9 cellular contexts compared by ENCODE assay signal in the genomic region with DNA sequence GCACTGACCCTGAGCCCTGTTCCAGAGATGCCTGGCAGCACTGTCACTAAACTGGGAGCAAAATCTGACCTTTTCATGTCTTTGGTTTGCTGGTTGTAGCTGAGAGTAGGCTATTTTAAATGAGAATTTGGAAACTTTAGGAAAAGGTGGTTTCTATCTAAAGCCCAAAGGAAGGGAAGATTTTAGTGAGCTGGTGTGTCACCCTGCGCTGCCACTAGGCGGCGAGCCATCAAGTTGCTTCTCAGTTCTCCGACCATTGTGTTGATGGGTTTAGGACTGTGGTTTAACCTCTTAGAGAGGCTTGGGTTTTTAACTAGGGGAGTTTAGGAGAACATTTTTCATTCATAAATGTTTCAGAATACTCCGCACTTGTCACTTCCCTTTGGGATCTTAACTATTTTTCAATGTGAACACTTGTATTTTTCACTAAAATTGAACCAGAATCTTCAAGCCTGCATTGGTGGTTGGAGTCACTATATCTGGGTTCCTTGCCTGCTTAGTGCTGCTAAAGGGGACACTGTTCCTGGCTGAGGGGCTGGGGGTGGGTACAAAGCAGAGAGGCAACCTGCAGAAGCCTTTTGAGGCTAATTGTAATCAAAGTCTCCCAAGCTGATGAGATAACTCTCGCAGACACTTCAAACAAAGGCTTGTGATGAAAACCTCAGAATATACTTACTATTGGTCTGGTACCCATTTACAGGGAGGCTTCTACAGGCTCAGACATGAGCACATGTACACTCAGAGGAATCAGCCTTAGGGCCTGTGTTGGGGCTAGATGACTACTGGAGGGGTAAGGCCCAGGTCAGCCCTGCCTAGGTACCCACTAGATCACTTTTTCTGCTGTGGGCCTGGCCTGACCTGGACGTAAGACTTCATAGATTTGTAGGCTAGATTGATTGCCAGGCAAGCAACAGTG. TPM values are rescaled to one million over a fixed set of nuclear protein-coding genes. Genes with fewer than 3 reads are reported as not detected.
DNase-seq lines count a peak whose midpoint lies in the region; ATAC-seq and TF ChIP-seq lines count a peak whose summit lies in the region.
"Had no signal": no experiment of that assay in that cellular context is flagged by ENCODE, and none has a peak within 500 bp of the region (broad histone marks: within the 10 kb centered on the region; RNA-seq: fewer than 3 reads in every experiment).

No MANE protein-coding gene starts in this region.

- no peak for ATAC-seq in activated T-cell treated with anti-CD3 and anti-CD28 coated beads, Interleukin-2, amount 50 U/mL, for 72 hours (replicated peaks in 1 of 2)
- no peak for ATAC-seq in activated T-cell treated with anti-CD3 and anti-CD28 coated beads, Interleukin-2, amount 50 U/mL, for 4 hours
- ATAC-seq in stimulated activated effector memory CD8-positive, alpha-beta T cell treated with anti-CD3 and anti-CD28 coated beads, Interleukin-12 subunit alpha, Interleukin-12 subunit beta, amount 100 ng/mL, for 72 hours, result no peak
- ATAC-seq: activated naive CD4-positive, alpha-beta T cell treated with anti-CD3 and anti-CD28 coated beads, Interleukin-2, amount 50 U/mL, for 72 hours had no signal

- peak overlapping the region; percentile 14 for H3K27ac Mint-ChIP-seq in activated T-cell treated with anti-CD3 and anti-CD28 coated beads, Interleukin-2, amount 50 U/mL, for 72 hours
- H3K27ac Mint-ChIP-seq in stimulated activated effector memory CD8-positive, alpha-beta T cell treated with anti-CD3 and anti-CD28 coated beads, Interleukin-12 subunit alpha, Interleukin-12 subunit beta, amount 100 ng/mL, for 72 hours, result peak overlapping the region; percentile 68

- peak in 1 of 2 donors; percentile 28 for DNase-seq in activated T-cell treated with anti-CD3 and anti-CD28 coated beads, Interleukin-2, amount 50 U/mL, for 72 hours
- no peak for DNase-seq in activated T-cell treated with anti-CD3 and anti-CD28 coated beads, Interleukin-2, amount 50 U/mL, for 4 hours
- DNase-seq in RPMI8226, result peak; percentile 36
- DNase-seq in fibroblast of the aortic adventitia (ENCODE audit: low read depth), result peak; percentile 19
- DNase-seq in stimulated activated effector memory CD8-positive, alpha-beta T cell treated with anti-CD3 and anti-CD28 coated beads, Interleukin-12 subunit alpha, Interleukin-12 subunit beta, amount 100 ng/mL, for 72 hours (ENCODE audit: low spot score in 2 of 2), result no peak
- DNase-seq in pons (ENCODE audit: low spot score), result no peak
- DNase-seq in activated CD8-positive, alpha-beta memory T cell treated with anti-CD3 and anti-CD28 coated beads, Interleukin-2, amount 50 U/mL, for 48 hours, result no peak
- no peak for DNase-seq in GM19240 (ENCODE audit: insufficient read length, low spot score)

- H3K9me3 Mint-ChIP-seq in activated T-cell treated with anti-CD3 and anti-CD28 coated beads, Interleukin-2, amount 50 U/mL, for 72 hours, result no peaks in the 10 kb centered on the region
- no peaks in the 10 kb centered on the region for H3K9me3 Mint-ChIP-seq in activated T-cell treated with anti-CD3 and anti-CD28 coated beads, Interleukin-2, amount 50 U/mL, for 4 hours
- no peaks in the 10 kb centered on the region for H3K9me3 Mint-ChIP-seq in stimulated activated effector memory CD8-positive, alpha-beta T cell treated with anti-CD3 and anti-CD28 coated beads, Interleukin-12 subunit alpha, Interleukin-12 subunit beta, amount 100 ng/mL, for 72 hours
- H3K9me3 Mint-ChIP-seq: activated naive CD4-positive, alpha-beta T cell treated with anti-CD3 and anti-CD28 coated beads, Interleukin-2, amount 50 U/mL, for 72 hours had no signal

- peaks cover 91% of the 10 kb centered on the region for H3K4me1 Mint-ChIP-seq in activated T-cell treated with anti-CD3 and anti-CD28 coated beads, Interleukin-2, amount 50 U/mL, for 72 hours (ENCODE audit: low read depth)
- peaks cover 60% of the 10 kb centered on the region for H3K4me1 Mint-ChIP-seq in activated T-cell treated with anti-CD3 and anti-CD28 coated beads, Interleukin-2, amount 50 U/mL, for 4 hours (ENCODE audit: low read depth)
- peaks cover 48% of the 10 kb centered on the region for H3K4me1 Mint-ChIP-seq in stimulated activated effector memory CD8-positive, alpha-beta T cell treated with anti-CD3 and anti-CD28 coated beads, Interleukin-12 subunit alpha, Interleukin-12 subunit beta, amount 100 ng/mL, for 72 hours

- peak; percentile 75 for TF ChIP-seq CTCF in fibroblast of the aortic adventitia (IDR thresholded peaks at IDR 0.05; ENCODE audit: insufficient read depth, low read length)

- no peak overlapping the region for H3K4me3 ChIP-seq in fibroblast of the aortic adventitia (ENCODE audit: low read depth, low read length)

- H3K4me3 Mint-ChIP-seq in activated T-cell treated with anti-CD3 and anti-CD28 coated beads, Interleukin-2, amount 50 U/mL, for 72 hours, result no peak overlapping the region
- H3K4me3 Mint-ChIP-seq in activated T-cell treated with anti-CD3 and anti-CD28 coated beads, Interleukin-2, amount 50 U/mL, for 4 hours, result no peak overlapping the region
- no peak overlapping the region for H3K4me3 Mint-ChIP-seq in stimulated activated effector memory CD8-positive, alpha-beta T cell treated with anti-CD3 and anti-CD28 coated beads, Interleukin-12 subunit alpha, Interleukin-12 subunit beta, amount 100 ng/mL, for 72 hours

- H3K36me3 Mint-ChIP-seq in activated T-cell treated with anti-CD3 and anti-CD28 coated beads, Interleukin-2, amount 50 U/mL, for 72 hours (ENCODE audit: insufficient read depth in 2 of 2), result peaks cover 0 to 25% of the 10 kb centered on the region in 2 donors
- H3K36me3 Mint-ChIP-seq in activated T-cell treated with anti-CD3 and anti-CD28 coated beads, Interleukin-2, amount 50 U/mL, for 4 hours (ENCODE audit: insufficient read depth), result peaks cover 44% of the 10 kb centered on the region
- H3K36me3 Mint-ChIP-seq in stimulated activated effector memory CD8-positive, alpha-beta T cell treated with anti-CD3 and anti-CD28 coated beads, Interleukin-12 subunit alpha, Interleukin-12 subunit beta, amount 100 ng/mL, for 72 hours, result peaks cover 79% of the 10 kb centered on the region

- H3K27me3 Mint-ChIP-seq in activated T-cell treated with anti-CD3 and anti-CD28 coated beads, Interleukin-2, amount 50 U/mL, for 72 hours (ENCODE audit: low read depth), result no peaks in the 10 kb centered on the region
- no peaks in the 10 kb centered on the region for H3K27me3 Mint-ChIP-seq in activated T-cell treated with anti-CD3 and anti-CD28 coated beads, Interleukin-2, amount 50 U/mL, for 4 hours (ENCODE audit: low read depth)

RNA-seq across cellular contexts. Expression of a gene that starts 16.8 kb away (rescaled TPM):
- total RNA-seq in activated T-cell treated with anti-CD3 and anti-CD28 coated beads, Interleukin-2, amount 50 U/mL, for 72 hours, result 10 to 100 TPM; 42.9 to 46.9 TPM
- 10 to 100 TPM; 75.4 to 88.8 (median 83.4) TPM for total RNA-seq in activated T-cell treated with anti-CD3 and anti-CD28 coated beads, Interleukin-2, amount 50 U/mL, for 4 hours
- 26.8 and 80.2 TPM in 2 replicates for total RNA-seq in fibroblast of the aortic adventitia (ENCODE audit: low replicate concordance)

RNA-seq across cellular contexts. Expression of a gene that starts 16.8 kb away (rescaled TPM):
- 10 to 100 TPM; 33.0 to 37.6 TPM for total RNA-seq in activated T-cell treated with anti-CD3 and anti-CD28 coated beads, Interleukin-2, amount 50 U/mL, for 72 hours
- total RNA-seq in activated T-cell treated with anti-CD3 and anti-CD28 coated beads, Interleukin-2, amount 50 U/mL, for 4 hours, result 10 to 100 TPM; 33.6 to 44.5 (median 34.6) TPM
- total RNA-seq in fibroblast of the aortic adventitia (ENCODE audit: low replicate concordance), result 60.2 and 86.8 TPM in 2 replicates

RNA-seq across cellular contexts. Expression of a gene that starts 33.3 kb away (rescaled TPM):
- under 1 TPM in 1 of 2 donors, not detected in 1; 0.25 TPM for total RNA-seq in activated T-cell treated with anti-CD3 and anti-CD28 coated beads, Interleukin-2, amount 50 U/mL, for 72 hours
- total RNA-seq in activated T-cell treated with anti-CD3 and anti-CD28 coated beads, Interleukin-2, amount 50 U/mL, for 4 hours, result under 1 TPM; 0.30 to 0.40 (median 0.38) TPM
- 10.5 and 12.4 TPM in 2 replicates for total RNA-seq in fibroblast of the aortic adventitia (ENCODE audit: low replicate concordance)
- total RNA-seq: activated naive CD4-positive, alpha-beta T cell treated with anti-CD3 and anti-CD28 coated beads, Interleukin-2, amount 50 U/mL, for 72 hours had no signal

Comparison
In these comparisons a context has a peak if more than half of its experiments do, and no peak if none do; other contexts are left out.
1. DNase-seq: peak in RPMI8226 (single experiment) and fibroblast of the aortic adventitia (single experiment); none in activated T-cell treated with anti-CD3 and anti-CD28 coated beads, Interleukin-2, amount 50 U/mL, for 4 hours (single experiment), stimulated activated effector memory CD8-positive, alpha-beta T cell treated with anti-CD3 and anti-CD28 coated beads, Interleukin-12 subunit alpha, Interleukin-12 subunit beta, amount 100 ng/mL, for 72 hours (0 of 2), pons (single experiment), activated CD8-positive, alpha-beta memory T cell treated with anti-CD3 and anti-CD28 coated beads, Interleukin-2, amount 50 U/mL, for 48 hours (single experiment) and GM19240 (single experiment).